13 cellular contexts compared by ENCODE assay signal in the genomic region with DNA sequence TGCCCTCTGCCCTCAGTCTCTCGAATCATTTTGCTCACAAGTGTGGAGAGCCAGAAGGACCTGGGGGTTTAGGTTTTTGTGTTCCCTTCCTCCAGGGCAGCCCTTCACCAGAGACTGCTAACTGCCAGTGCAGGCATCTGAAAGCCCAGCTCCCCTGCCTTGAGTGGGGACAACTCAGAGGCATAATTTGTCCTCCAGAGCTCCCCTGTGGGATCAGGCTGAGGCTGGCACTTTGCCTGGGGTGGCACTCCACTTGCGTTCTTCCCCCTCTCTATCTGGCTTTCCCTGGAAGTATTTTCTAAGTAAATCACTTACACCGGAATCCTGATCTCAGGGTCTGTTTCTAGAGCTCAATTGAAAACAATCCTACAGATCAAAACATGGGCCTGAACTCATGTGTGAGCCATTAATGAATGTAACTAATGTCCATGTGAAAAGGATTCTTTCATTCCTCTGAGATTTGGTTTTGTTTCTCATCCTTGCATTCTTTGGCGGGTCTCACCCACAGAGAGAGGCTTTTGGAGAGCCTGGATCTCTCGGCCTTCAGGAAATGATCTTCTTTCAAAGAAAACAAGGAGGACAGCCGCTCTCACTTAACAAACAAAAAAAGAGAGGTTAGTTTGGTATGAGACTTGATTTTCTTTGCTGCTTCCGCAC.
DNase-seq lines count a peak whose midpoint lies in the region; ATAC-seq and TF ChIP-seq lines count a peak whose summit lies in the region.
"Had no signal": no experiment of that assay in that cellular context is flagged by ENCODE, and none has a peak within 500 bp of the region (broad histone marks: within the 10 kb centered on the region; RNA-seq: fewer than 3 reads in every experiment).

No MANE protein-coding gene starts in this region.

- H3K36me3 Mint-ChIP-seq in osteocyte (ENCODE audit: unreplicated experiment) (peaks cover 2% of the 10 kb centered on the region), CD14-positive monocyte (no peaks in the 10 kb centered on the region)

- H3K9me3 Mint-ChIP-seq in osteocyte (ENCODE audit: unreplicated experiment) = no peaks in the 10 kb centered on the region
- H3K9me3 Mint-ChIP-seq in CD14-positive monocyte = peaks cover 0 to 3% (median 0%) of the 10 kb centered on the region in 7 donors

- ATAC-seq in GM18511 (IDR thresholded peaks at IDR 0.05; ENCODE audit: unreplicated experiment) = no peak
- no peak for ATAC-seq in GM19452 (IDR thresholded peaks at IDR 0.05; ENCODE audit: unreplicated experiment)
- ATAC-seq: activated CD4-positive, CD25-positive, alpha-beta regulatory T cell treated with anti-CD3 and anti-CD28 coated beads, Interleukin-2, amount 50 U/mL, for 24 hours had no signal

- H3K4me3 Mint-ChIP-seq in osteocyte (ENCODE audit: unreplicated experiment) (no peak overlapping the region), CD14-positive monocyte (no peak overlapping the region)

- H3K27ac Mint-ChIP-seq in osteocyte (ENCODE audit: unreplicated experiment) = peak overlapping the region; percentile 76
- H3K27ac Mint-ChIP-seq in CD14-positive monocyte = peak overlapping the region in 1 of 7 donors; percentile 2

- H3K4me1 Mint-ChIP-seq in osteocyte (ENCODE audit: unreplicated experiment) (peaks cover 43% of the 10 kb centered on the region), CD14-positive monocyte (peaks cover 40% of the 10 kb centered on the region)

- TF ChIP-seq CTCF in AG10803 (conservative IDR thresholded peaks at IDR 0.05; ENCODE audit: low read length) (no peak), fibroblast of the aortic adventitia (IDR thresholded peaks at IDR 0.05; ENCODE audit: insufficient read depth, low read length) (no peak), osteocyte (IDR thresholded peaks at IDR 0.05) (no peak), CD14-positive monocyte (IDR thresholded peaks at IDR 0.05) (no peak)

- intact Hi-C loops in CD14-positive monocyte (cut with micrococcal nuclease) = no loop called here

- DNase-seq in AG10803 (ENCODE audit: low read depth) = peak; percentile 83
- peak; percentile 12 for DNase-seq in RPMI7951 (ENCODE audit: low read depth)
- DNase-seq in fibroblast of the aortic adventitia (ENCODE audit: low read depth) = peak; percentile 13
- DNase-seq in osteocyte (ENCODE audit: extremely low spot score, unreplicated experiment) = no peak
- no peak for DNase-seq in CD14-positive monocyte (ENCODE audit: low spot score)
- DNase-seq in NOMO-1 treated with DMSO at 0.1 percent for 48 hours (lab: John Stamatoyannopoulos, UW; ENCODE audit: unreplicated experiment) = no peak
- DNase-seq: activated T-cell treated with anti-CD3 and anti-CD28 coated beads, Interleukin-2, amount 50 U/mL, for 48 hours; DND-41; GOT3; NK-92 treated with Interleukin-12 subunit alpha and Interleukin-12 subunit beta, amount 100 ng/mL, for 24 hours had no signal

- no peak overlapping the region for H3K4me3 ChIP-seq in AG10803 (ENCODE audit: low read length)
- no peak overlapping the region for H3K4me3 ChIP-seq in fibroblast of the aortic adventitia (ENCODE audit: low read depth, low read length)

- H3K27me3 Mint-ChIP-seq in osteocyte (ENCODE audit: unreplicated experiment) = no peaks in the 10 kb centered on the region
- peaks cover 0 to 2% (median 0%) of the 10 kb centered on the region in 3 donors for H3K27me3 Mint-ChIP-seq in CD14-positive monocyte (ENCODE audit: low read depth in 3 of 3)

Comparison
In these comparisons a context has a peak if more than half of its experiments do, and no peak if none do; other contexts are left out.
1. DNase-seq: peak in AG10803 (single experiment), RPMI7951 (single experiment) and fibroblast of the aortic adventitia (single experiment); none in osteocyte (single experiment), CD14-positive monocyte (single experiment) and NOMO-1 treated with DMSO at 0.1 percent for 48 hours (single experiment).